ENCODE assay signal across 21 cellular contexts in genomic region chr3:24378313-24378712, GRCh38.
"Had no signal": no experiment of that assay in that cellular context is flagged by ENCODE, and none has a peak within 500 bp of the region (broad histone marks: within the 10 kb centered on the region; RNA-seq: fewer than 3 reads in every experiment).

No MANE protein-coding gene starts in this region.

- H3K27ac ChIP-seq: foreskin keratinocyte, left lung, upper lobe of right lung had no signal

- FAIRE-seq: small intestine had no signal

- H3K4me2 ChIP-seq: hepatocyte had no signal

- H3K27me3 ChIP-seq: esophagus muscularis mucosa, foreskin keratinocyte, gastroesophageal sphincter, heart left ventricle, hepatocyte, left lung, right lobe of liver, transverse colon, upper lobe of right lung, uterus had no signal

- H3K4me3 ChIP-seq: esophagus muscularis mucosa, gastroesophageal sphincter, heart left ventricle, hepatocyte, left lung, mucosa of descending colon, right lobe of liver, transverse colon, upper lobe of right lung, uterus had no signal

- ATAC-seq: foreskin keratinocyte; gastroesophageal sphincter; heart left ventricle; left cardiac atrium; mucosa of descending colon; naive thymus-derived CD4-positive, alpha-beta T cell; stimulated activated naive B cell treated with anti-CD40 and anti-IgM and Interleukin-4, amounts not matched to agents 10 μg/mL and 1 μg/mL and 100 μg/mL, for 72 hours had no signal

- H3K9me3 ChIP-seq: esophagus muscularis mucosa, gastroesophageal sphincter, heart left ventricle, left lung, mucosa of descending colon, right lobe of liver, transverse colon, upper lobe of right lung, uterus had no signal

- H2AFZ ChIP-seq: hepatocyte had no signal

- H3K36me3 ChIP-seq: esophagus muscularis mucosa, gastroesophageal sphincter, heart left ventricle, left lung, right lobe of liver, transverse colon, upper lobe of right lung, uterus had no signal

- H3K4me1 ChIP-seq: foreskin keratinocyte, left lung, uterus had no signal

- DNase-seq: effector CD8-positive, alpha-beta T cell; endodermal cell; foreskin keratinocyte; heart left ventricle; left cardiac atrium; left lung; mesenchymal stem cell; mucosa of descending colon; naive thymus-derived CD4-positive, alpha-beta T cell; nucleus accumbens; right lobe of liver; small intestine; stimulated activated CD4-positive, alpha-beta T cell treated with anti-CD3 and anti-CD28 coated beads, Interleukin-15, amount 100 ng/mL, for 24 hours; stimulated activated CD4-positive, alpha-beta T cell treated with anti-CD3 and anti-CD28 coated beads, Interleukin-2, amount 100 ng/mL, for 48 hours; stimulated activated naive B cell treated with anti-CD40 and anti-IgM and Interleukin-4, amounts not matched to agents 10 μg/mL and 1 μg/mL and 100 μg/mL, for 72 hours; transverse colon; upper lobe of right lung; uterus had no signal
